ENCODE assay signal across 8 cellular contexts in genomic region chr7:130733866-130734524, GRCh38. TPM values are rescaled to one million over a fixed set of nuclear protein-coding genes. Genes with fewer than 3 reads are reported as not detected.
DNase-seq lines count a peak whose midpoint lies in the region; ATAC-seq and TF ChIP-seq lines count a peak whose summit lies in the region.

KLF14 (minus strand) TSS chr7:130734207; CDS start chr7:130734033, 174 bp downstream.

- H3K27me3 ChIP-seq in lung (ENCODE audit: control insufficient read depth, insufficient read depth), result peaks cover 10% of the 10 kb centered on the region

- DNase-seq in AG20443 (ENCODE audit: low spot score) (peak; percentile 67), GOT3 (lab: John Stamatoyannopoulos, UW) (peak; percentile 13), lung (ENCODE audit: low spot score) (no peak)
- peak in 1 of 2 donors; percentile 16 for DNase-seq in central memory CD8-positive, alpha-beta T cell (ENCODE audit: low spot score in 2 of 2)
- peak; percentile 26 for DNase-seq in stimulated activated naive CD4-positive, alpha-beta T cell treated with Interleukin-2 at 50 U/mL for 16 hours (lab: John Stamatoyannopoulos, UW)

- no peak for TF ChIP-seq CTCF in lung (IDR thresholded peaks at IDR 0.05; ENCODE audit: control extremely low read depth, extremely low read depth)

- peaks cover 18 to 28% of the 10 kb centered on the region in 2 donors for H3K9me3 ChIP-seq in lung (ENCODE audit: control insufficient read depth in 2 of 2, insufficient read depth in 1 of 2, low read length in 1 of 2)

- peaks cover 12% of the 10 kb centered on the region for H3K9me3 Mint-ChIP-seq in T-helper 1 cell treated with Interleukin-12 subunit alpha and Interleukin-12 subunit beta and Interleukin-4 antibody, amounts not matched to agents 30 μg/mL and 1 μg/mL, for 36 hours
- no peaks in the 10 kb centered on the region for H3K9me3 Mint-ChIP-seq in central memory CD8-positive, alpha-beta T cell

- peak within 1 kb of the TSS; percentile 39 for H3K27ac Mint-ChIP-seq in T-helper 1 cell treated with Interleukin-12 subunit alpha and Interleukin-12 subunit beta and Interleukin-4 antibody, amounts not matched to agents 30 μg/mL and 1 μg/mL, for 36 hours
- H3K27ac Mint-ChIP-seq in central memory CD8-positive, alpha-beta T cell (ENCODE audit: low read depth), result no peak within 1 kb of the TSS

- peak within 1 kb of the TSS; percentile 42 for H3K4me3 ChIP-seq in lung

- peaks cover 10% of the 10 kb centered on the region for H3K4me1 Mint-ChIP-seq in T-helper 1 cell treated with Interleukin-12 subunit alpha and Interleukin-12 subunit beta and Interleukin-4 antibody, amounts not matched to agents 30 μg/mL and 1 μg/mL, for 36 hours (ENCODE audit: low read depth)
- H3K4me1 Mint-ChIP-seq in central memory CD8-positive, alpha-beta T cell, result peaks cover 5% of the 10 kb centered on the region

- ATAC-seq in central memory CD8-positive, alpha-beta T cell (replicated peaks; ENCODE audit: extremely low read depth, poor library complexity, severe bottlenecking), result peak; percentile 54
- ATAC-seq in lung (ENCODE audit: insufficient read depth, low FRiP score) (no peak), GM19452 (IDR thresholded peaks at IDR 0.05; ENCODE audit: unreplicated experiment) (no peak), HG03469 (IDR thresholded peaks at IDR 0.05; ENCODE audit: unreplicated experiment) (no peak)

- no peaks in the 10 kb centered on the region for H3K4me1 ChIP-seq in lung (ENCODE audit: control insufficient read depth in 2 of 2, insufficient read depth in 2 of 2, low read length in 2 of 2)

- peaks cover 80% of the 10 kb centered on the region for H3K27me3 Mint-ChIP-seq in T-helper 1 cell treated with Interleukin-12 subunit alpha and Interleukin-12 subunit beta and Interleukin-4 antibody, amounts not matched to agents 30 μg/mL and 1 μg/mL, for 36 hours (ENCODE audit: low read depth)
- H3K27me3 Mint-ChIP-seq in central memory CD8-positive, alpha-beta T cell, result peaks cover 86% of the 10 kb centered on the region

- H3K27ac ChIP-seq in lung (ENCODE audit: low read depth in 1 of 2, low read length in 1 of 2), result no peak within 1 kb of the TSS

- 1 to 4% methylated on average over 52 to 97 of the region's 97 CpGs for WGBS in lung, 2 donors

- no peaks in the 10 kb centered on the region for H3K36me3 Mint-ChIP-seq in T-helper 1 cell treated with Interleukin-12 subunit alpha and Interleukin-12 subunit beta and Interleukin-4 antibody, amounts not matched to agents 30 μg/mL and 1 μg/mL, for 36 hours (ENCODE audit: low read depth)
- H3K36me3 Mint-ChIP-seq in central memory CD8-positive, alpha-beta T cell (ENCODE audit: insufficient read depth), result peaks cover 6% of the 10 kb centered on the region

- peak within 1 kb of the TSS; percentile 80 for H3K4me3 Mint-ChIP-seq in T-helper 1 cell treated with Interleukin-12 subunit alpha and Interleukin-12 subunit beta and Interleukin-4 antibody, amounts not matched to agents 30 μg/mL and 1 μg/mL, for 36 hours
- H3K4me3 Mint-ChIP-seq in central memory CD8-positive, alpha-beta T cell, result peak within 1 kb of the TSS; percentile 75

- H3K36me3 ChIP-seq in lung (ENCODE audit: control insufficient read depth in 2 of 2, insufficient read depth in 2 of 2, low read length in 2 of 2), result no peaks in the 10 kb centered on the region

RNA-seq across cellular contexts. Expression of gene KLF14, which starts in this region (rescaled TPM):
- total RNA-seq in lung, result under 1 TPM; 0.26 to 0.31 TPM
- under 1 TPM in 1 of 2 donors, not detected in 1; 0.30 TPM for polyA plus RNA-seq in lung
